Comparison of ENCODE assay signal across 8 cellular contexts in the genomic region with DNA sequence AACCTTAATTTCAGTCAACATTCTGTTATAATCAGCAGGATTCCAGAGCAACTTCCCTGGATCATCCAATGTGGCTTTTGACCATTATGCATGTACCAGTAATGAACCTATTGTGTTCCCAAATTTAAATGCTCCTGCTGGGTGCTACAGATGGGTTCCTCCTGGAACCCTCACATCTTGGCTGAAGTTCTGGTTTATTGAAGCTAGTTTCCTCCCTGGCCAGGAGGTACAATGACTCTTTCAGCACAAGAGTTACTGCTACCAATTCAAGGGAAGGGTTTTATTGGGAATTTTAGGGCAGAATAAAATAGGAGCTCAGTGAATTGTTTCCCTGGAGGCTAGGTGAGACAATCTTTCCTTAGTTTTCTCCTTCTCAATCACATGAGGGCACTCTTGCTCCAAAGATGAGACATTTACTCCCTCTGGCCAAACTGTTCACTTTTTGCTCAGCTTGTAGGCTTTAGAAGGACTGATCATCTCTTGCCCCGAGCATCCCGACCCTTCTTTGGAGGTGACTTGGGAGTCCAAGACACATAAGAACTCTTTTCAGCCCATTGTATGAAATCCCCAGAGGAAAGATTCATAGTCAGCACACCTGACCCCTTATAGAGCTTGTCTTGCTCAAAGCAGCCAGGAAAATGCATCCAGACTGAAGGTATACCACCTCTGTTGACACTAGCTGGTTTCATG. TPM values are rescaled to one million over a fixed set of nuclear protein-coding genes. Genes with fewer than 3 reads are reported as not detected.
DNase-seq lines count a peak whose midpoint lies in the region; ATAC-seq, FAIRE-seq and TF ChIP-seq lines count a peak whose summit lies in the region.

No MANE protein-coding gene starts in this region.

- intact Hi-C loops in PC-9 (cut with micrococcal nuclease; ENCODE audit: unreplicated experiment) (loop anchor here (5.0 to 10.0 kb wide), 2 partner anchors 311 to 1194 kb away; no protein-coding TSS in a partner anchor), endothelial cell of umbilical vein (cut with micrococcal nuclease) (loop anchor here (1.0 to 2.0 kb wide), 4 partner anchors 310 to 1200 kb away; no protein-coding TSS in a partner anchor)

- H3K79me2 ChIP-seq in KMS-11 (ENCODE audit: insufficient read depth, low read depth) (no peaks in the 10 kb centered on the region), PC-9 (ENCODE audit: low read depth) (no peaks in the 10 kb centered on the region), endothelial cell of umbilical vein (ENCODE audit: control insufficient read depth, insufficient read depth, low read length) (no peaks in the 10 kb centered on the region)

- POLR2A ChIA-PET in PC-9 (lab: Charles Lee; ENCODE audit: unreplicated experiment) (no interaction called here), endothelial cell of umbilical vein (lab: Charles Lee) (no interaction called here)

- no peaks in the 10 kb centered on the region for H3K9me2 ChIP-seq in PC-9 (ENCODE audit: insufficient read depth)

- peak; percentile 33 for DNase-seq in Daoy (ENCODE audit: low read depth)
- DNase-seq in PC-9, result peak in 1 of 2 experiments; percentile 25
- peak; percentile 61 for DNase-seq in endothelial cell of umbilical vein (ENCODE audit: low read depth, low spot score)
- DNase-seq in occipital lobe (lab: John Stamatoyannopoulos, UW), result peak; percentile 19

- no peaks in the 10 kb centered on the region for H3K36me3 ChIP-seq in KMS-11 (ENCODE audit: insufficient read depth)
- no peaks in the 10 kb centered on the region for H3K36me3 ChIP-seq in PC-9 (ENCODE audit: low read depth)
- no peaks in the 10 kb centered on the region for H3K36me3 ChIP-seq in endothelial cell of umbilical vein (ENCODE audit: control insufficient read depth in 2 of 2, extremely low read depth in 1 of 2, insufficient read depth in 2 of 2, low read length in 2 of 2)

- dilution Hi-C loops in endothelial cell of umbilical vein (cut with MboI; ENCODE audit: extremely low pct_ligation_motif_present, low sequenced_read_pairs), result no loop called here

- no TSS peak for BruUV-seq in PC-9 (replicated peaks; lab: Mats Ljungman, UMichigan)
- BruUV-seq in endothelial cell of umbilical vein (replicated peaks; lab: Mats Ljungman, UMichigan), result no TSS peak

- H3K4me2 ChIP-seq in KMS-11 (no peak overlapping the region), PC-9 (no peak overlapping the region), endothelial cell of umbilical vein (ENCODE audit: insufficient read depth, low read length) (no peak overlapping the region)

- CTCF ChIA-PET in PC-9 (lab: Charles Lee), result interaction anchor here (0.5 to 1.0 kb wide), 6 partner anchors 156 to 1746 kb away, joined by 3 to 12 read pairs (median 4); no protein-coding TSS in a partner anchor
- CTCF ChIA-PET in endothelial cell of umbilical vein (lab: Charles Lee), result interaction anchor here (0.6 to 3.1 kb wide), 41 partner anchors 8 to 1481 kb away, joined by 3 to 135 read pairs (median 4); a partner anchor contains a TSS

- TF ChIP-seq POLR2A in endothelial cell of umbilical vein (IDR thresholded peaks at IDR 0.05; ENCODE audit: low read depth, low read length), result no peak

- H3K27ac ChIP-seq in KMS-11 (no peak overlapping the region), PC-9 (no peak overlapping the region), endothelial cell of umbilical vein (ENCODE audit: insufficient read depth, low read depth, low read length) (no peak overlapping the region)

- no peaks in the 10 kb centered on the region for H3K9me1 ChIP-seq in endothelial cell of umbilical vein (replicated peaks; ENCODE audit: control insufficient read depth, extremely low read depth, insufficient read depth, low read length)

- H2AFZ ChIP-seq in KMS-11 (ENCODE audit: low read depth), result no peak overlapping the region
- no peak overlapping the region for H2AFZ ChIP-seq in PC-9
- no peak overlapping the region for H2AFZ ChIP-seq in endothelial cell of umbilical vein (ENCODE audit: low read depth, low read length)

- no peak overlapping the region for H3K9ac ChIP-seq in KMS-11
- H3K9ac ChIP-seq in endothelial cell of umbilical vein (replicated peaks; ENCODE audit: extremely low read depth, insufficient read depth, low read length), result no peak overlapping the region

- H3K9me3 ChIP-seq in PC-9 (ENCODE audit: insufficient read depth, low read depth) (no peaks in the 10 kb centered on the region), endothelial cell of umbilical vein (replicated peaks; ENCODE audit: control insufficient read depth, insufficient read depth, low read length) (no peaks in the 10 kb centered on the region)

- peak; percentile 71 for TF ChIP-seq CTCF in KMS-11 (conservative IDR thresholded peaks at IDR 0.05; ENCODE audit: low read depth, low read length)
- peak; percentile 51; the same call in 1 of the 2 replicates for TF ChIP-seq CTCF in PC-9 (conservative IDR thresholded peaks at IDR 0.05)
- TF ChIP-seq CTCF in endothelial cell of umbilical vein (IDR thresholded peaks at IDR 0.05; ENCODE audit: extremely low read depth in 1 of 2, insufficient read depth in 1 of 2, low read depth in 1 of 2, low read length in 2 of 2), result peak; percentile 27 to 40

- H3F3A ChIP-seq in PC-9 (ENCODE audit: insufficient read depth, low read depth), result no peaks in the 10 kb centered on the region

- H3K4me1 ChIP-seq in KMS-11 (ENCODE audit: low read depth, poor library complexity, severe bottlenecking), result no peaks in the 10 kb centered on the region
- H3K4me1 ChIP-seq in PC-9 (replicated peaks; ENCODE audit: insufficient read depth), result no peaks in the 10 kb centered on the region
- H3K4me1 ChIP-seq in endothelial cell of umbilical vein (ENCODE audit: control insufficient read depth, extremely low read depth, insufficient read depth, low read length), result peaks cover 2% of the 10 kb centered on the region

- no peaks in the 10 kb centered on the region for H3K27me3 ChIP-seq in KMS-11 (ENCODE audit: insufficient read depth, low read depth)
- no peaks in the 10 kb centered on the region for H3K27me3 ChIP-seq in PC-9 (ENCODE audit: insufficient read depth, low read depth)
- H3K27me3 ChIP-seq in endothelial cell of umbilical vein (ENCODE audit: control insufficient read depth in 2 of 2, insufficient read depth in 2 of 2, low read length in 2 of 2), result peaks cover 7 to 18% of the 10 kb centered on the region in 2 experiments

- peak; percentile 67 for FAIRE-seq in endothelial cell of umbilical vein (lab: Jason Lieb, UNC)

- H4K20me1 ChIP-seq in KMS-11 (ENCODE audit: insufficient read depth) (no peaks in the 10 kb centered on the region), PC-9 (ENCODE audit: insufficient read depth) (no peaks in the 10 kb centered on the region), endothelial cell of umbilical vein (replicated peaks; ENCODE audit: control insufficient read depth, extremely low read depth, insufficient read depth, low read length) (no peaks in the 10 kb centered on the region)

- H3K4me3 ChIP-seq in KMS-11 (IDR thresholded peaks at IDR 0.05; ENCODE audit: insufficient read depth, low read depth, low read length) (no peak overlapping the region), PC-9 (no peak overlapping the region), endothelial cell of umbilical vein (replicated peaks in 1 of 3; ENCODE audit: insufficient read depth in 1 of 3, low read depth in 1 of 3, low read length in 3 of 3) (no peak overlapping the region)

- ATAC-seq in GM21529 (IDR thresholded peaks at IDR 0.05; ENCODE audit: unreplicated experiment) (no peak), HG02678 (IDR thresholded peaks at IDR 0.05; ENCODE audit: unreplicated experiment) (no peak), HG03139 (IDR thresholded peaks at IDR 0.05; ENCODE audit: unreplicated experiment) (no peak)

TF ChIP-seq in endothelial cell of umbilical vein, 7 proteins besides CTCF, POLR2A, EP300 and RAD21:
- TF ChIP-seq GATA2 (IDR thresholded peaks at IDR 0.05; ENCODE audit: insufficient read depth, insufficient read length, low read depth, low read length), result no peak
- TF ChIP-seq EZH2 (IDR thresholded peaks at IDR 0.05; ENCODE audit: borderline replicate concordance, low read depth, low read length, severe bottlenecking), result peak; percentile 34
- no peak for TF ChIP-seq POLR2AphosphoS5 (IDR thresholded peaks at IDR 0.05; ENCODE audit: insufficient read depth, low read depth, low read length)
- no peak for TF ChIP-seq JUN (IDR thresholded peaks at IDR 0.05; ENCODE audit: borderline replicate concordance, insufficient read depth, insufficient read length, low read depth)
- TF ChIP-seq, protein P1, sequence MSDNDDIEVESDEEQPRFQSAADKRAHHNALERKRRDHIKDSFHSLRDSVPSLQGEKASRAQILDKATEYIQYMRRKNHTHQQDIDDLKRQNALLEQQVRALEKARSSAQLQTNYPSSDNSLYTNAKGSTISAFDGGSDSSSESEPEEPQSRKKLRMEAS (IDR thresholded peaks at IDR 0.05; ENCODE audit: insufficient read depth, insufficient read length), result no peak
- no peak for TF ChIP-seq FOS (IDR thresholded peaks at IDR 0.05; ENCODE audit: borderline replicate concordance, insufficient read depth, low read length)
- no peak for TF ChIP-seq MYC (IDR thresholded peaks at IDR 0.05; ENCODE audit: low read depth, low read length)

RNA-seq across cellular contexts. Expression of a gene that starts 8.8 kb away (rescaled TPM):
- total RNA-seq in Daoy (2014; rRNA removed; shearing (Covaris generic)), result 18.4 and 40.2 TPM in 2 replicates
- total RNA-seq in PC-9 (2021) (23.4 and 26.5 TPM in 2 replicates), endothelial cell of umbilical vein (30.0 and 30.3 TPM in 2 replicates), occipital lobe (20.1 TPM)
- polyA plus RNA-seq in endothelial cell of umbilical vein, result 14.7 and 20.8 TPM in 2 replicates
- 8.4 and 12.9 TPM in 2 replicates for polyA plus RNA-seq in endothelial cell of umbilical vein (2011; cell fraction: cytosol; rRNA removed)
- polyA plus RNA-seq in endothelial cell of umbilical vein (2011; cell fraction: nucleus; rRNA removed), result 88.0 and 93.7 TPM in 2 replicates
- polyA plus RNA-seq in endothelial cell of umbilical vein (2012), result 12.4 and 16.1 TPM in 2 replicates
- polyA minus RNA-seq in endothelial cell of umbilical vein, result 38.7 and 45.9 TPM in 2 replicates
- polyA minus RNA-seq in endothelial cell of umbilical vein (2011; cell fraction: cytosol; rRNA and poly(A)+ RNA removed), result 2.2 TPM
- 45.5 and 57.7 TPM in 2 replicates for polyA minus RNA-seq in endothelial cell of umbilical vein (2011; cell fraction: nucleus; rRNA and poly(A)+ RNA removed)
